9 cellular contexts compared by ENCODE assay signal in genomic region chr16:50841081-50841886, GRCh38.
DNase-seq lines count a peak whose midpoint lies in the region; ATAC-seq and TF ChIP-seq lines count a peak whose summit lies in the region.
"Had no signal": no experiment of that assay in that cellular context is flagged by ENCODE, and none has a peak within 500 bp of the region (broad histone marks: within the 10 kb centered on the region; RNA-seq: fewer than 3 reads in every experiment).

No MANE protein-coding gene starts in this region.

- CTCF ChIA-PET in activated CD8-positive, alpha-beta T cell treated with anti-CD3 and anti-CD28 coated beads for 36 hours (lab: Charles Lee), result interaction anchor here (1.9 kb wide), 1 partner anchor 35 kb away, joined by 6 read pairs; no protein-coding TSS in a partner anchor

- ATAC-seq in GM23338 (peak; percentile 88), GM19351 (IDR thresholded peaks at IDR 0.05; ENCODE audit: unreplicated experiment) (no peak)
- peak; percentile 74 for ATAC-seq in activated CD8-positive, alpha-beta T cell treated with anti-CD3 and anti-CD28 coated beads for 36 hours

- no peaks in the 10 kb centered on the region for H3F3A ChIP-seq in GM23338 (replicated peaks; ENCODE audit: low read depth)

- no peak for TF ChIP-seq CTCF in GM23338 (conservative IDR thresholded peaks at IDR 0.05; ENCODE audit: low read depth in 2 of 2)
- no peak for TF ChIP-seq CTCF in activated CD8-positive, alpha-beta T cell treated with anti-CD3 and anti-CD28 coated beads for 36 hours (IDR thresholded peaks at IDR 0.05)
- TF ChIP-seq CTCF in fibroblast of the aortic adventitia (IDR thresholded peaks at IDR 0.05; ENCODE audit: insufficient read depth, low read length), result no peak

- peak overlapping the region; percentile 47 for H3K4me3 ChIP-seq in GM23338
- peak overlapping the region; percentile 10 for H3K4me3 ChIP-seq in fibroblast of the aortic adventitia (ENCODE audit: low read depth, low read length)

- H3K27ac Mint-ChIP-seq in GM23338, result no peak overlapping the region
- no peak overlapping the region for H3K27ac Mint-ChIP-seq in activated CD8-positive, alpha-beta T cell treated with anti-CD3 and anti-CD28 coated beads for 36 hours
- H3K27ac Mint-ChIP-seq: brain had no signal

- POLR2A ChIA-PET in activated CD8-positive, alpha-beta T cell treated with anti-CD3 and anti-CD28 coated beads for 36 hours (lab: Charles Lee), result no interaction called here

- 0 out of 2 replicates have a peak, but pooled peaks cover 6% of the 10 kb centered on the region for H3K27me3 ChIP-seq in GM23338 (ENCODE audit: insufficient read depth)

- peak overlapping the region; percentile 63 for H3K4me3 Mint-ChIP-seq in GM23338
- peak overlapping the region; percentile 54 for H3K4me3 Mint-ChIP-seq in activated CD8-positive, alpha-beta T cell treated with anti-CD3 and anti-CD28 coated beads for 36 hours

- H3K4me1 Mint-ChIP-seq in GM23338, result peaks cover 22% of the 10 kb centered on the region; the same call in 2 of the 3 replicates
- peaks cover 22% of the 10 kb centered on the region for H3K4me1 Mint-ChIP-seq in activated CD8-positive, alpha-beta T cell treated with anti-CD3 and anti-CD28 coated beads for 36 hours (ENCODE audit: low read depth)

- no peak overlapping the region for H3K27ac ChIP-seq in GM23338 (ENCODE audit: low read depth)

- no peaks in the 10 kb centered on the region for H3K79me2 ChIP-seq in GM23338 (replicated peaks; ENCODE audit: insufficient read depth)

- no peaks in the 10 kb centered on the region for H3K36me3 ChIP-seq in GM23338 (ENCODE audit: insufficient read depth)

- H4K20me1 ChIP-seq in GM23338 (replicated peaks; ENCODE audit: insufficient read depth), result no peaks in the 10 kb centered on the region

- no peaks in the 10 kb centered on the region for H3K36me3 Mint-ChIP-seq in GM23338 (ENCODE audit: low read depth)
- no peaks in the 10 kb centered on the region for H3K36me3 Mint-ChIP-seq in activated CD8-positive, alpha-beta T cell treated with anti-CD3 and anti-CD28 coated beads for 36 hours (ENCODE audit: low read depth)
- H3K36me3 Mint-ChIP-seq: brain had no signal

- H3K27me3 Mint-ChIP-seq in GM23338 (ENCODE audit: insufficient read depth, low read depth, poor library complexity), result peaks cover 9% of the 10 kb centered on the region
- peaks cover 11% of the 10 kb centered on the region for H3K27me3 Mint-ChIP-seq in activated CD8-positive, alpha-beta T cell treated with anti-CD3 and anti-CD28 coated beads for 36 hours

- 0 out of 2 replicates have a peak, but pooled peaks cover 3% of the 10 kb centered on the region for H3K4me1 ChIP-seq in GM23338 (ENCODE audit: insufficient read depth)

- intact Hi-C loops in activated CD8-positive, alpha-beta T cell treated with anti-CD3 and anti-CD28 coated beads for 36 hours (cut with micrococcal nuclease), result no loop called here

- no peaks in the 10 kb centered on the region; the same call in 2 of the 3 replicates for H3K9me3 Mint-ChIP-seq in GM23338
- no peaks in the 10 kb centered on the region for H3K9me3 Mint-ChIP-seq in activated CD8-positive, alpha-beta T cell treated with anti-CD3 and anti-CD28 coated beads for 36 hours

- H3K9me2 ChIP-seq in GM23338 (ENCODE audit: insufficient read depth), result no peaks in the 10 kb centered on the region

- H3K4me2 ChIP-seq in GM23338, result peak overlapping the region; percentile 81

- peak; percentile 78 for DNase-seq in GM23338 (ENCODE audit: low spot score)
- peak; percentile 61 for DNase-seq in activated CD8-positive, alpha-beta T cell treated with anti-CD3 and anti-CD28 coated beads for 36 hours
- DNase-seq in fibroblast of the aortic adventitia (ENCODE audit: low read depth), result peak; percentile 16
- DNase-seq in stimulated activated CD4-positive, alpha-beta T cell treated with anti-CD3 and anti-CD28 coated beads, Interleukin-12 subunit alpha, Interleukin-12 subunit beta, amount 100 ng/mL, for 48 hours (ENCODE audit: low read depth in 2 of 3, low spot score in 1 of 3), result peak; percentile 16 to 23 (median 19)
- DNase-seq in NCI-H345 treated with DMSO at 0.1 percent for 48 hours (lab: John Stamatoyannopoulos, UW; ENCODE audit: unreplicated experiment), result no peak
- no peak for DNase-seq in HK-2 (ENCODE audit: unreplicated experiment)
- no peak for DNase-seq in AML-193 (lab: John Stamatoyannopoulos, UW)

- H2AFZ ChIP-seq in GM23338, result peak overlapping the region; percentile 96

TF ChIP-seq in GM23338, 12 proteins besides CTCF, POLR2A, EP300 and RAD21 (continues in another document):
- no peak for TF ChIP-seq CREB1 (CRISPR knock-in tag; IDR thresholded peaks at IDR 0.05; ENCODE audit: low read depth)
- TF ChIP-seq REST (IDR thresholded peaks at IDR 0.05; ENCODE audit: unreplicated experiment), result no peak
- TF ChIP-seq EZH2phosphoT487 (IDR thresholded peaks at IDR 0.05; ENCODE audit: unreplicated experiment), result no peak

Comparison
In these comparisons a context has a peak if more than half of its experiments do, and no peak if none do; other contexts are left out.
1. DNase-seq: peak in GM23338 (single experiment), activated CD8-positive, alpha-beta T cell treated with anti-CD3 and anti-CD28 coated beads for 36 hours (single experiment), fibroblast of the aortic adventitia (single experiment) and stimulated activated CD4-positive, alpha-beta T cell treated with anti-CD3 and anti-CD28 coated beads, Interleukin-12 subunit alpha, Interleukin-12 subunit beta, amount 100 ng/mL, for 48 hours (3 of 3); none in NCI-H345 treated with DMSO at 0.1 percent for 48 hours (single experiment), HK-2 (single experiment) and AML-193 (0 of 2).